Comparison of ENCODE assay signal across 1 cellular context in the genomic region with DNA sequence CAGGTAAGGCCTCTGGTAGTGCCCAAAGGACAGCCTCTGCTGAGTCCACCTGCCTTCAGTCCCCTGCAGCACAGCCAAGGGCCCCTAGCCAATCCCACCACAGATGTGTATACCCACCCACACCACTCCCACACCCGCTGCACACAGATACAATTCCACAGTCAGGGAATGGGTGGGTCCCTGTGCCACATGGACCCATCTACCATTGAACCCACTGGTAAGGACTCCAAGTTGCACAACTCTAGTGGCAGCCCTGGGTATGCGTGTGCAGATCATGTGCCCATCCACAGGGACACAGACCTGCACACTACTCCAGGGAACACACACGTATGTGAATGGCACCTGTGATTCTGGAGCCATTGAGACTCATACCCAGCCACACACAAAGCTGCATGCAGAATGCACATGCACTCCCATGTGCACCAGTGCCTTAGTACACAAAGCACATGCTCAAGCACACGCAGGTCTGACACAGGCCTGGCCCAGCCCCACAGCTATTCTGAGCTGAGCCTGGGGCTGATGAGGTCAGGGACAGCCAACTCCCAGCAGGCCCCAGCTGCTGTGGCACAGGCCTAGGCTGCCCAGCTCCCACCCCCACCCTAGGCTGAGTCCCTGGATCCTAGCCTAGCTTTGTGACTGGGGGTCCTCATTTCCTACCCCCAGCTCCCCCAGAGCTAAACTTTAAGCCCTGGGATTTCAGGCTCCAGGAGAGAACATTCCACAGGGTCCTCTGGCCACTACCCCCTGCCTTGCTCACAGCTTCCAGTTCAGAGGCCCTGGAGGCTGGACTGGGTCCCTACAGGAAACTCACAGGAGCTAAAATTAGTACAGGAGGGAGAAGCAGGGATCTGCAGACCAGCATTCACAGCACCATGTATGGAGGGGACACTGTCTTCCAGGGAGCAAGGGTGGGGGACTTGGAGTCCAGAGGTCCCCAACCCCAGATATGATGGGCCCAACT.
TF ChIP-seq lines count a peak whose summit lies in the region.

No MANE protein-coding gene starts in this region.

TF ChIP-seq in HEK293T, 16 proteins besides CTCF, POLR2A, EP300 and RAD21 (continued from another document):
- TF ChIP-seq, protein P1, sequence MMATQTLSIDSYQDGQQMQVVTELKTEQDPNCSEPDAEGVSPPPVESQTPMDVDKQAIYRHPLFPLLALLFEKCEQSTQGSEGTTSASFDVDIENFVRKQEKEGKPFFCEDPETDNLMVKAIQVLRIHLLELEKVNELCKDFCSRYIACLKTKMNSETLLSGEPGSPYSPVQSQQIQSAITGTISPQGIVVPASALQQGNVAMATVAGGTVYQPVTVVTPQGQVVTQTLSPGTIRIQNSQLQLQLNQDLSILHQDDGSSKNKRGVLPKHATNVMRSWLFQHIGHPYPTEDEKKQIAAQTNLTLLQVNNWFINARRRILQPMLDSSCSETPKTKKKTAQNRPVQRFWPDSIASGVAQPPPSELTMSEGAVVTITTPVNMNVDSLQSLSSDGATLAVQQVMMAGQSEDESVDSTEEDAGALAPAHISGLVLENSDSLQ (IDR thresholded peaks at IDR 0.05): no peak
- no peak for TF ChIP-seq L3MBTL2 (conservative IDR thresholded peaks at IDR 0.05)
- no peak for TF ChIP-seq FOXA1 (IDR thresholded peaks at IDR 0.05)
- no peak for TF ChIP-seq SUZ12 (IDR thresholded peaks at IDR 0.05)
- TF ChIP-seq FOXM1 (IDR thresholded peaks at IDR 0.05; ENCODE audit: borderline replicate concordance): no peak
- no peak for TF ChIP-seq ARNT (IDR thresholded peaks at IDR 0.05)
- TF ChIP-seq SP1 (IDR thresholded peaks at IDR 0.05): no peak
- TF ChIP-seq ZNF384 (IDR thresholded peaks at IDR 0.05): no peak
- TF ChIP-seq CTBP1 (IDR thresholded peaks at IDR 0.05; ENCODE audit: borderline replicate concordance): no peak
- TF ChIP-seq FOXK2 (IDR thresholded peaks at IDR 0.05): no peak
- no peak for TF ChIP-seq HDGF (IDR thresholded peaks at IDR 0.05; ENCODE audit: borderline replicate concordance)
TF ChIP-seq in HEK293T: peak in this region for 0.
